13 cellular contexts compared by ENCODE assay signal in genomic region chr17:18190629-18191028, GRCh38. TPM values are rescaled to one million over a fixed set of nuclear protein-coding genes. Genes with fewer than 3 reads are reported as not detected.
DNase-seq lines count a peak whose midpoint lies in the region; ATAC-seq and TF ChIP-seq lines count a peak whose summit lies in the region.
"Had no signal": no experiment of that assay in that cellular context is flagged by ENCODE, and none has a peak within 500 bp of the region (broad histone marks: within the 10 kb centered on the region; RNA-seq: fewer than 3 reads in every experiment).

No MANE protein-coding gene starts in this region.

- H3K27ac ChIP-seq in heart left ventricle: peak overlapping the region; percentile 31 to 75 (median 58)
- peak overlapping the region; percentile 2 for H3K27ac ChIP-seq in muscle layer of duodenum (ENCODE audit: low read length)
- peak overlapping the region in 3 of 4 donors; percentile 49 to 56 (median 51) for H3K27ac ChIP-seq in upper lobe of left lung
- H3K27ac ChIP-seq: HL-60, neural progenitor cell, SK-N-MC had no signal

- 61 to 80% (median 74%) methylated on average over 1 of the region's 1 CpG for WGBS in heart left ventricle, 4 donors
- 86 to 88% methylated on average over 1 of the region's 1 CpG for WGBS in upper lobe of left lung, 2 donors

- H3K4me1 ChIP-seq in heart left ventricle: peaks cover 25 to 98% (median 79%) of the 10 kb centered on the region in 12 donors
- H3K4me1 ChIP-seq in muscle layer of duodenum (ENCODE audit: control insufficient read depth in 1 of 2, insufficient read depth in 2 of 2, low read length in 2 of 2): peaks cover 18 to 76% of the 10 kb centered on the region in 2 donors
- H3K4me1 ChIP-seq in upper lobe of left lung: peaks cover 65 to 71% (median 68%) of the 10 kb centered on the region in 4 donors

- intact Hi-C loops in heart left ventricle (cut with DNase I): loop anchor here in 3 of 10 donors (5.0 to 10.0 kb wide), 2 partner anchors 46 to 48 kb away; no protein-coding TSS in a partner anchor
- intact Hi-C loops in left ventricle myocardium superior (cut with micrococcal nuclease): no loop called here

- peak overlapping the region; percentile 7 for H3K4me3 Mint-ChIP-seq in central memory CD8-positive, alpha-beta T cell
- H3K4me3 Mint-ChIP-seq: neural progenitor cell had no signal

- H3K4me3 ChIP-seq in heart left ventricle: peak overlapping the region in 2 of 12 donors; percentile 9 to 16
- peak overlapping the region in 1 of 2 donors; percentile 14 for H3K4me3 ChIP-seq in muscle layer of duodenum (ENCODE audit: low read depth in 1 of 2, low read length in 2 of 2)
- H3K4me3 ChIP-seq in upper lobe of left lung: no peak overlapping the region
- H3K4me3 ChIP-seq: neural progenitor cell, SK-N-MC had no signal

- H3K27me3 Mint-ChIP-seq in central memory CD8-positive, alpha-beta T cell: no peaks in the 10 kb centered on the region

- DNase-seq in heart left ventricle: no peak
- no peak for DNase-seq in left ventricle myocardium superior
- no peak for DNase-seq in central memory CD8-positive, alpha-beta T cell (ENCODE audit: low spot score in 2 of 2)
- no peak for DNase-seq in upper lobe of left lung
- no peak for DNase-seq in COR-L47 (lab: John Stamatoyannopoulos, UW)
- DNase-seq: NCI-H774; stimulated activated CD4-positive, alpha-beta T cell treated with anti-CD3 and anti-CD28 coated beads, Interleukin-2, amount 100 ng/mL, for 48 hours had no signal

- H3K4me1 Mint-ChIP-seq in central memory CD8-positive, alpha-beta T cell: peaks cover 81% of the 10 kb centered on the region

- ATAC-seq in heart left ventricle: no peak
- ATAC-seq in left ventricle myocardium superior: no peak
- no peak for ATAC-seq in central memory CD8-positive, alpha-beta T cell (replicated peaks; ENCODE audit: extremely low read depth, poor library complexity, severe bottlenecking)
- ATAC-seq in upper lobe of left lung (ENCODE audit: low FRiP score in 2 of 2): no peak
- ATAC-seq in GM18870 (IDR thresholded peaks at IDR 0.05; ENCODE audit: unreplicated experiment): no peak
- ATAC-seq in HG02970 (IDR thresholded peaks at IDR 0.05; ENCODE audit: low FRiP score, unreplicated experiment): no peak

- H3K36me3 ChIP-seq in heart left ventricle: peaks cover 0 to 61% (median 30%) of the 10 kb centered on the region in 9 donors
- peaks cover 11 to 37% of the 10 kb centered on the region in 2 donors for H3K36me3 ChIP-seq in muscle layer of duodenum (ENCODE audit: control insufficient read depth in 1 of 2, insufficient read depth in 2 of 2, low read length in 2 of 2)
- H3K36me3 ChIP-seq in upper lobe of left lung: peaks cover 7 to 41% (median 18%) of the 10 kb centered on the region in 4 donors
- H3K36me3 ChIP-seq: neural progenitor cell had no signal

- no peaks in the 10 kb centered on the region for H3K27me3 ChIP-seq in heart left ventricle
- H3K27me3 ChIP-seq in muscle layer of duodenum (ENCODE audit: low read depth, low read length): no peaks in the 10 kb centered on the region
- H3K27me3 ChIP-seq in upper lobe of left lung: no peaks in the 10 kb centered on the region
- H3K27me3 ChIP-seq: neural progenitor cell had no signal

- no peaks in the 10 kb centered on the region for H3K9me3 ChIP-seq in heart left ventricle
- H3K9me3 ChIP-seq in muscle layer of duodenum (ENCODE audit: control insufficient read depth in 1 of 2, low read length in 2 of 2): no peaks in the 10 kb centered on the region
- H3K9me3 ChIP-seq in upper lobe of left lung: no peaks in the 10 kb centered on the region

- H3K36me3 Mint-ChIP-seq in central memory CD8-positive, alpha-beta T cell (ENCODE audit: insufficient read depth): peaks cover 32% of the 10 kb centered on the region

- no peak for TF ChIP-seq EP300 in upper lobe of left lung (IDR thresholded peaks at IDR 0.05)

- H3K9me3 Mint-ChIP-seq in central memory CD8-positive, alpha-beta T cell: no peaks in the 10 kb centered on the region
- H3K9me3 Mint-ChIP-seq: neural progenitor cell had no signal

- TF ChIP-seq POLR2A in heart left ventricle (IDR thresholded peaks at IDR 0.05) (no peak), upper lobe of left lung (IDR thresholded peaks at IDR 0.05) (no peak)

- no peak overlapping the region for H3K27ac Mint-ChIP-seq in central memory CD8-positive, alpha-beta T cell (ENCODE audit: low read depth)
- H3K27ac Mint-ChIP-seq: neural progenitor cell had no signal

- TF ChIP-seq CTCF in heart left ventricle (IDR thresholded peaks at IDR 0.05) (no peak), upper lobe of left lung (IDR thresholded peaks at IDR 0.05) (no peak)

RNA-seq across cellular contexts. Expression of gene ALKBH5, which starts 7.0 kb away (rescaled TPM):
- total RNA-seq in heart left ventricle: 100 to 1,000 TPM; 147 to 233 (median 198) TPM
- 100 to 1,000 TPM in 1 of 2 donors, 10 to 100 TPM in 1; 89.2 to 122 TPM for polyA plus RNA-seq in heart left ventricle
- total RNA-seq in left ventricle myocardium superior: 197 TPM
- 100 to 1,000 TPM in 1 of 6 donors, 10 to 100 TPM in 5; 63.9 to 112 (median 94.7) TPM for total RNA-seq in upper lobe of left lung

RNA-seq across cellular contexts. Expression of gene LLGL1, which starts 34.8 kb away (rescaled TPM):
- 10 to 100 TPM in 5 of 9 donors, 1 to 10 TPM in 4; 6.8 to 20.7 (median 10.8) TPM for total RNA-seq in heart left ventricle
- 1 to 10 TPM; 5.3 to 8.9 TPM for polyA plus RNA-seq in heart left ventricle
- 9.0 TPM for total RNA-seq in left ventricle myocardium superior
- 10 to 100 TPM in 5 of 6 donors, 1 to 10 TPM in 1; 9.8 to 16.4 (median 13.8) TPM for total RNA-seq in upper lobe of left lung

Comparison
In these comparisons a context has a peak if more than half of its experiments do, and no peak if none do; other contexts are left out.
1. H3K27ac ChIP-seq: peak in every context shown above with its lines; median percentile 58 in heart left ventricle; 51 in upper lobe of left lung; 2 in muscle layer of duodenum.